ENCODE assay signal across 16 cellular contexts in genomic region chr6:150208606-150209352, GRCh38.
A peak's percentile ranks its signal among the peaks of the same experiment; 100 is the strongest.
DNase-seq lines count a peak whose midpoint lies in the region; ATAC-seq and TF ChIP-seq lines count a peak whose summit lies in the region.
"Had no signal": no experiment of that assay in that cellular context is flagged by ENCODE, and none has a peak within 500 bp of the region (broad histone marks: within the 10 kb centered on the region; RNA-seq: fewer than 3 reads in every experiment).

No MANE protein-coding gene starts in this region.

- H3K4ac ChIP-seq in mesendoderm (ENCODE audit: low read depth, low read length), result no peak overlapping the region

- H3K27ac ChIP-seq in heart right ventricle (peak overlapping the region in 6 of 10 donors; percentile 14 to 75 (median 45)), mesendoderm (ENCODE audit: low read depth, low read length) (no peak overlapping the region), esophagus muscularis mucosa (replicated peaks in 1 of 4) (no peak overlapping the region)

- H3K27me3 ChIP-seq in heart right ventricle, result peaks cover 0 to 6% (median 0%) of the 10 kb centered on the region in 7 donors
- H3K27me3 ChIP-seq in mesendoderm (ENCODE audit: insufficient read depth, low read length, poor library complexity), result no peaks in the 10 kb centered on the region
- H3K27me3 ChIP-seq in esophagus muscularis mucosa, result no peaks in the 10 kb centered on the region

- no peak for TF ChIP-seq EP300 in esophagus muscularis mucosa (IDR thresholded peaks at IDR 0.05)

- H2BK15ac ChIP-seq in mesendoderm (replicated peaks; ENCODE audit: low read depth), result no peak overlapping the region

- peaks cover 3% of the 10 kb centered on the region for H3K27me3 Mint-ChIP-seq in activated naive CD4-positive, alpha-beta T cell treated with anti-CD3 and anti-CD28 coated beads, Interleukin-2, amount 10 ng/mL, durations not matched to agents 7 days and 5 days

- no peak for TF ChIP-seq CTCF in heart right ventricle (IDR thresholded peaks at IDR 0.05)
- no peak for TF ChIP-seq CTCF in esophagus muscularis mucosa (IDR thresholded peaks at IDR 0.05)

- ATAC-seq in heart right ventricle (peak in 4 of 8 donors; percentile 27 to 68 (median 44)), HG02759 (IDR thresholded peaks at IDR 0.05; ENCODE audit: unreplicated experiment) (no peak)
- ATAC-seq: activated CD8-positive, alpha-beta T cell treated with anti-CD3 and anti-CD28 coated beads for 36 hours; activated T-helper 17 cell treated with anti-CD3 and anti-CD28 coated beads, Interleukin-2, amount 50 U/mL, for 72 hours had no signal

- no peak overlapping the region for H3K23ac ChIP-seq in mesendoderm (ENCODE audit: low read length)

- no peak for DNase-seq in heart right ventricle
- DNase-seq in cardiac septum (ENCODE audit: low spot score), result no peak
- peak; percentile 78 for DNase-seq in NCI-H345 (lab: John Stamatoyannopoulos, UW)
- peak; percentile 68 for DNase-seq in cerebellum (ENCODE audit: low spot score)
- DNase-seq in activated naive CD4-positive, alpha-beta T cell treated with anti-CD3 and anti-CD28 coated beads, Interleukin-2, amount 10 ng/mL, durations not matched to agents 7 days and 5 days, result no peak
- DNase-seq in mesendoderm, result no peak
- DNase-seq in esophagus muscularis mucosa (ENCODE audit: extremely low spot score), result no peak
- DNase-seq: ACHN; activated CD8-positive, alpha-beta T cell treated with anti-CD3 and anti-CD28 coated beads for 36 hours; CD8-positive, alpha-beta memory T cell; dermis blood vessel endothelial cell; small intestine had no signal

- H3K4me3 Mint-ChIP-seq in activated naive CD4-positive, alpha-beta T cell treated with anti-CD3 and anti-CD28 coated beads, Interleukin-2, amount 10 ng/mL, durations not matched to agents 7 days and 5 days, result no peak overlapping the region
- H3K4me3 Mint-ChIP-seq: activated CD8-positive, alpha-beta T cell treated with anti-CD3 and anti-CD28 coated beads for 36 hours; activated T-helper 17 cell treated with anti-CD3 and anti-CD28 coated beads, Interleukin-2, amount 50 U/mL, for 72 hours; CD8-positive, alpha-beta memory T cell; memory B cell; stimulated activated naive CD8-positive, alpha-beta T cell treated with anti-CD3 and anti-CD28 coated beads, Interleukin-15, Interleukin-2, amounts not matched to agents 100 ng/mL and 50 ng/mL, for 24 hours had no signal

- H3K79me2 ChIP-seq in mesendoderm (ENCODE audit: control insufficient read depth, insufficient read depth, low read length), result no peaks in the 10 kb centered on the region

- H3K9ac ChIP-seq in mesendoderm (ENCODE audit: low read length), result no peak overlapping the region

- H3K9me3 Mint-ChIP-seq in activated naive CD4-positive, alpha-beta T cell treated with anti-CD3 and anti-CD28 coated beads, Interleukin-2, amount 10 ng/mL, durations not matched to agents 7 days and 5 days, result no peaks in the 10 kb centered on the region
- H3K9me3 Mint-ChIP-seq: activated CD8-positive, alpha-beta T cell treated with anti-CD3 and anti-CD28 coated beads for 36 hours; activated T-helper 17 cell treated with anti-CD3 and anti-CD28 coated beads, Interleukin-2, amount 50 U/mL, for 72 hours; CD8-positive, alpha-beta memory T cell; memory B cell; stimulated activated naive CD8-positive, alpha-beta T cell treated with anti-CD3 and anti-CD28 coated beads, Interleukin-15, Interleukin-2, amounts not matched to agents 100 ng/mL and 50 ng/mL, for 24 hours had no signal

- peaks cover 0 to 58% (median 32%) of the 10 kb centered on the region in 9 donors for H3K4me1 ChIP-seq in heart right ventricle
- H3K4me1 ChIP-seq in mesendoderm (ENCODE audit: control insufficient read depth, low read depth, low read length), result no peaks in the 10 kb centered on the region
- H3K4me1 ChIP-seq in esophagus muscularis mucosa, result peaks cover 0 to 6% (median 5%) of the 10 kb centered on the region in 4 donors

- no peak overlapping the region for H3K4me2 ChIP-seq in mesendoderm (ENCODE audit: low read length)

- H3K79me1 ChIP-seq in mesendoderm (ENCODE audit: low read length), result no peaks in the 10 kb centered on the region

- H4K5ac ChIP-seq in mesendoderm (ENCODE audit: low read length), result no peak overlapping the region

- no peak overlapping the region for H2BK5ac ChIP-seq in mesendoderm (ENCODE audit: low read length)

- H3K4me1 Mint-ChIP-seq in activated naive CD4-positive, alpha-beta T cell treated with anti-CD3 and anti-CD28 coated beads, Interleukin-2, amount 10 ng/mL, durations not matched to agents 7 days and 5 days, result no peaks in the 10 kb centered on the region
- H3K4me1 Mint-ChIP-seq: activated T-helper 17 cell treated with anti-CD3 and anti-CD28 coated beads, Interleukin-2, amount 50 U/mL, for 72 hours had no signal

- H3K36me3 ChIP-seq in heart right ventricle (no peaks in the 10 kb centered on the region), mesendoderm (ENCODE audit: control insufficient read depth, insufficient read depth, low read length) (no peaks in the 10 kb centered on the region), esophagus muscularis mucosa (no peaks in the 10 kb centered on the region)

- no peaks in the 10 kb centered on the region for H3K9me3 ChIP-seq in heart right ventricle
- no peaks in the 10 kb centered on the region for H3K9me3 ChIP-seq in esophagus muscularis mucosa

- no peak for TF ChIP-seq POLR2A in esophagus muscularis mucosa (IDR thresholded peaks at IDR 0.05; ENCODE audit: low read depth)

- H3K36me3 Mint-ChIP-seq in activated naive CD4-positive, alpha-beta T cell treated with anti-CD3 and anti-CD28 coated beads, Interleukin-2, amount 10 ng/mL, durations not matched to agents 7 days and 5 days, result no peaks in the 10 kb centered on the region
- H3K36me3 Mint-ChIP-seq: CD8-positive, alpha-beta memory T cell; memory B cell had no signal

- H3K4me3 ChIP-seq in heart right ventricle (no peak overlapping the region), mesendoderm (ENCODE audit: low read length) (no peak overlapping the region), esophagus muscularis mucosa (no peak overlapping the region)

- H3K18ac ChIP-seq in mesendoderm (ENCODE audit: low read length), result no peak overlapping the region

- H2AK5ac ChIP-seq in mesendoderm (ENCODE audit: low read length), result no peak overlapping the region

- no peak overlapping the region for H3K56ac ChIP-seq in mesendoderm (ENCODE audit: low read length)

- intact Hi-C loops in heart right ventricle (cut with DNase I) (no loop called here), cardiac septum (cut with DNase I) (no loop called here), esophagus muscularis mucosa (cut with DNase I) (no loop called here)

- WGBS in heart right ventricle, 2 donors, result 49 to 66% methylated on average over 12 of the region's 12 CpGs
- no CpG with 5 or more reads among the region's 12 CpGs for WGBS in mesendoderm (ENCODE audit: extremely low coverage, insufficient coverage, low lambda C conversion rate)
- WGBS in esophagus muscularis mucosa, result 81% methylated on average over 12 of the region's 12 CpGs

- no peak overlapping the region for H3K27ac Mint-ChIP-seq in activated naive CD4-positive, alpha-beta T cell treated with anti-CD3 and anti-CD28 coated beads, Interleukin-2, amount 10 ng/mL, durations not matched to agents 7 days and 5 days
- H3K27ac Mint-ChIP-seq: activated CD8-positive, alpha-beta T cell treated with anti-CD3 and anti-CD28 coated beads for 36 hours; activated T-helper 17 cell treated with anti-CD3 and anti-CD28 coated beads, Interleukin-2, amount 50 U/mL, for 72 hours; CD8-positive, alpha-beta memory T cell; memory B cell; stimulated activated naive CD8-positive, alpha-beta T cell treated with anti-CD3 and anti-CD28 coated beads, Interleukin-15, Interleukin-2, amounts not matched to agents 100 ng/mL and 50 ng/mL, for 24 hours had no signal

- CTCF ChIA-PET in activated naive CD4-positive, alpha-beta T cell treated with anti-CD3 and anti-CD28 coated beads, Interleukin-2, amount 10 ng/mL, durations not matched to agents 7 days and 5 days (lab: Charles Lee), result no interaction called here

- no peak overlapping the region for H2BK120ac ChIP-seq in mesendoderm (ENCODE audit: low read depth, low read length)

- H4K8ac ChIP-seq in mesendoderm (ENCODE audit: low read depth, low read length), result no peak overlapping the region

Comparison
In these comparisons a context has a peak if more than half of its experiments do, and no peak if none do; other contexts are left out.
1. DNase-seq: peak in NCI-H345 (single experiment) and cerebellum (single experiment); none in heart right ventricle (0 of 2), cardiac septum (single experiment), activated naive CD4-positive, alpha-beta T cell treated with anti-CD3 and anti-CD28 coated beads, Interleukin-2, amount 10 ng/mL, durations not matched to agents 7 days and 5 days (single experiment), mesendoderm (single experiment) and esophagus muscularis mucosa (single experiment).
2. H3K27ac ChIP-seq: peak in heart right ventricle (6 of 10); none in mesendoderm (single experiment) and esophagus muscularis mucosa (0 of 4).